Comparison of ENCODE assay signal across 2 cellular contexts in genomic region chr2:189578272-189578671, GRCh38.
TF ChIP-seq lines count a peak whose summit lies in the region.

No MANE protein-coding gene starts in this region.

TF ChIP-seq in liver, 16 proteins besides CTCF, POLR2A, EP300 and RAD21 (continued from another document):
- TF ChIP-seq ZBTB33 (IDR thresholded peaks at IDR 0.05) (no peak), MAX (IDR thresholded peaks at IDR 0.05) (no peak), HNF4A (conservative IDR thresholded peaks at IDR 0.05) (peak; percentile 58 to 66)

TF ChIP-seq in HepG2, 621 proteins besides CTCF, POLR2A, EP300 and RAD21 (continued from another document):
- TF ChIP-seq TRAFD1 (CRISPR knock-in tag; IDR thresholded peaks at IDR 0.05; ENCODE audit: borderline replicate concordance) (no peak), FOXP1 (IDR thresholded peaks at IDR 0.05) (no peak), FOXP1 (CRISPR knock-in tag; IDR thresholded peaks at IDR 0.05) (no peak), NR2F1 (CRISPR knock-in tag; IDR thresholded peaks at IDR 0.05) (no peak), MLXIP (CRISPR knock-in tag; IDR thresholded peaks at IDR 0.05; ENCODE audit: borderline replicate concordance) (no peak), ZNF496 (CRISPR knock-in tag; IDR thresholded peaks at IDR 0.05; ENCODE audit: insufficient replicate concordance) (no peak), ZNF136 (CRISPR knock-in tag; IDR thresholded peaks at IDR 0.05; ENCODE audit: low read depth) (no peak), RFXANK (CRISPR knock-in tag; IDR thresholded peaks at IDR 0.05) (no peak), ARHGAP35 (CRISPR knock-in tag; IDR thresholded peaks at IDR 0.05; ENCODE audit: borderline replicate concordance) (no peak)
